In the genomic region with DNA sequence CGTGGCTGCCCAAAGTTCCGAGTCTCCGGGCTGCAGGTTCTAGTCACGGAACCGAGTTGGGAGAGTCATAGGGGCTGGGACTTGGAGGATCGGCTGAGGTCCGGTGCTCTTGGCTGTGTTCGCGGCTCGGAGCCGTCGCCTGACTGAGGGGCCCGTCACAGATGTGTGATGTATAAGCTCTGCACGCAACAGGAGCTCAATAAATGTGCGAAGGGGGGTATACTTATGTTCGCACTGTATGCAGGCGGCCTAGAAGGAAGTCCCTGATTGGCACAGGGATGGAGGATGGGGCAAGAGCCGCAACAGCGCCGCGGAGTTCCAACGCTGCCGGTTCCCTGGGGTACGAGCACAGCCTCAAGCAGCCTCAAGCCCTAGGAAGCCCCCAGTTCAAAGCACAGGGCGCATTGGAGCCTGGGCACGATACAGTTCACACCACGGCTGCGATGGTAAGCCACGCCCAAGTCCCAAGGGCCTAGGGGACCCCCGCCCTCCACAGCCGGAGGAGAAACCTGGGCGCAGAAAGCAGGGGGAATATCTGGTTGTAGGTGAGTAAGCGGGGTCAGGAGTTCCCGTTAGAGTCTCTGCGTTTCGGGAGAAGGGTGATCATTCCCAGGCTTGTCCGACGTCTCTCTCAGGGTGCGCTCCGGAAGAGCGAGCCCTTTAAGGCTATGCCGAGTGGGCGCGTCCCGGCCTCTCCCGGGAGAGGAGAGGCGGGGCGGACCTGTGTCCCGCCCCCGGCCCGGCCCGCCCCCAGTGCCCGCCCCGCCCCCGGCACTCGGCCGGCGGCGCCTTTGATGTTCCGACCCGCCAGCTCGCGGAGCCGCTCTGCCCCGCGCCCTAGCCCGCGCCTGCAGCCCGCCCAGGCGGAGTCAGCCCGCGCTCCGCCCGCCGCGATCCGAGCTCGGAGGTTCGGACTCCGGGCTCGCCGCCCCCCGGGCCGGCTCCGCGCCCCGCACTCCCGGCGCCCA, we compare ENCODE assay signal across 1 cellular context.
A peak's percentile ranks its signal among the peaks of the same experiment; 100 is the strongest.
TF ChIP-seq lines count a peak whose summit lies in the region.

TCF7 (plus strand) TSS at position 774 of the 968 bp plus-strand sequence. CDS start 226 bp downstream, outside the sequence.

TF ChIP-seq in HepG2, 621 proteins besides CTCF, POLR2A, EP300 and RAD21 (continued from another document and continues in another):
- TF ChIP-seq, protein P1, sequence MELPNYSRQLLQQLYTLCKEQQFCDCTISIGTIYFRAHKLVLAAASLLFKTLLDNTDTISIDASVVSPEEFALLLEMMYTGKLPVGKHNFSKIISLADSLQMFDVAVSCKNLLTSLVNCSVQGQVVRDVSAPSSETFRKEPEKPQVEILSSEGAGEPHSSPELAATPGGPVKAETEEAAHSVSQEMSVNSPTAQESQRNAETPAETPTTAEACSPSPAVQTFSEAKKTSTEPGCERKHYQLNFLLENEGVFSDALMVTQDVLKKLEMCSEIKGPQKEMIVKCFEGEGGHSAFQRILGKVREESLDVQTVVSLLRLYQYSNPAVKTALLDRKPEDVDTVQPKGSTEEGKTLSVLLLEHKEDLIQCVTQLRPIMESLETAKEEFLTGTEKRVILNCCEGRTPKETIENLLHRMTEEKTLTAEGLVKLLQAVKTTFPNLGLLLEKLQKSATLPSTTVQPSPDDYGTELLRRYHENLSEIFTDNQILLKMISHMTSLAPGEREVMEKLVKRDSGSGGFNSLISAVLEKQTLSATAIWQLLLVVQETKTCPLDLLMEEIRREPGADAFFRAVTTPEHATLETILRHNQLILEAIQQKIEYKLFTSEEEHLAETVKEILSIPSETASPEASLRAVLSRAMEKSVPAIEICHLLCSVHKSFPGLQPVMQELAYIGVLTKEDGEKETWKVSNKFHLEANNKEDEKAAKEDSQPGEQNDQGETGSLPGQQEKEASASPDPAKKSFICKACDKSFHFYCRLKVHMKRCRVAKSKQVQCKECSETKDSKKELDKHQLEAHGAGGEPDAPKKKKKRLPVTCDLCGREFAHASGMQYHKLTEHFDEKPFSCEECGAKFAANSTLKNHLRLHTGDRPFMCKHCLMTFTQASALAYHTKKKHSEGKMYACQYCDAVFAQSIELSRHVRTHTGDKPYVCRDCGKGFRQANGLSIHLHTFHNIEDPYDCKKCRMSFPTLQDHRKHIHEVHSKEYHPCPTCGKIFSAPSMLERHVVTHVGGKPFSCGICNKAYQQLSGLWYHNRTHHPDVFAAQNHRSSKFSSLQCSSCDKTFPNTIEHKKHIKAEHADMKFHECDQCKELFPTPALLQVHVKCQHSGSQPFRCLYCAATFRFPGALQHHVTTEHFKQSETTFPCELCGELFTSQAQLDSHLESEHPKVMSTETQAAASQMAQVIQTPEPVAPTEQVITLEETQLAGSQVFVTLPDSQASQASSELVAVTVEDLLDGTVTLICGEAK (IDR thresholded peaks at IDR 0.05) = no peak
- TF ChIP-seq, protein P1 (CRISPR knock-in tag; IDR thresholded peaks at IDR 0.05) = no peak
- TF ChIP-seq, protein P2, sequence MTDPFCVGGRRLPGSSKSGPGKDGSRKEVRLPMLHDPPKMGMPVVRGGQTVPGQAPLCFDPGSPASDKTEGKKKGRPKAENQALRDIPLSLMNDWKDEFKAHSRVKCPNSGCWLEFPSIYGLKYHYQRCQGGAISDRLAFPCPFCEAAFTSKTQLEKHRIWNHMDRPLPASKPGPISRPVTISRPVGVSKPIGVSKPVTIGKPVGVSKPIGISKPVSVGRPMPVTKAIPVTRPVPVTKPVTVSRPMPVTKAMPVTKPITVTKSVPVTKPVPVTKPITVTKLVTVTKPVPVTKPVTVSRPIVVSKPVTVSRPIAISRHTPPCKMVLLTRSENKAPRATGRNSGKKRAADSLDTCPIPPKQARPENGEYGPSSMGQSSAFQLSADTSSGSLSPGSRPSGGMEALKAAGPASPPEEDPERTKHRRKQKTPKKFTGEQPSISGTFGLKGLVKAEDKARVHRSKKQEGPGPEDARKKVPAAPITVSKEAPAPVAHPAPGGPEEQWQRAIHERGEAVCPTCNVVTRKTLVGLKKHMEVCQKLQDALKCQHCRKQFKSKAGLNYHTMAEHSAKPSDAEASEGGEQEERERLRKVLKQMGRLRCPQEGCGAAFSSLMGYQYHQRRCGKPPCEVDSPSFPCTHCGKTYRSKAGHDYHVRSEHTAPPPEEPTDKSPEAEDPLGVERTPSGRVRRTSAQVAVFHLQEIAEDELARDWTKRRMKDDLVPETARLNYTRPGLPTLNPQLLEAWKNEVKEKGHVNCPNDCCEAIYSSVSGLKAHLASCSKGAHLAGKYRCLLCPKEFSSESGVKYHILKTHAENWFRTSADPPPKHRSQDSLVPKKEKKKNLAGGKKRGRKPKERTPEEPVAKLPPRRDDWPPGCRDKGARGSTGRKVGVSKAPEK (CRISPR knock-in tag; IDR thresholded peaks at IDR 0.05; ENCODE audit: borderline replicate concordance) = no peak
- TF ChIP-seq E2F2 (CRISPR knock-in tag; IDR thresholded peaks at IDR 0.05; ENCODE audit: borderline replicate concordance) (no peak), ZSCAN20 (CRISPR knock-in tag; IDR thresholded peaks at IDR 0.05; ENCODE audit: borderline replicate concordance) (no peak), SP5 (CRISPR knock-in tag; IDR thresholded peaks at IDR 0.05; ENCODE audit: borderline replicate concordance, low read depth) (peak; percentile 74), CERS6 (CRISPR knock-in tag; IDR thresholded peaks at IDR 0.05) (no peak), NFAT5 (CRISPR knock-in tag; IDR thresholded peaks at IDR 0.05) (no peak), TAF1 (CRISPR knock-in tag; IDR thresholded peaks at IDR 0.05) (no peak), TFDP2 (CRISPR knock-in tag; IDR thresholded peaks at IDR 0.05) (peak; percentile 59)
- TF ChIP-seq, protein P3, sequence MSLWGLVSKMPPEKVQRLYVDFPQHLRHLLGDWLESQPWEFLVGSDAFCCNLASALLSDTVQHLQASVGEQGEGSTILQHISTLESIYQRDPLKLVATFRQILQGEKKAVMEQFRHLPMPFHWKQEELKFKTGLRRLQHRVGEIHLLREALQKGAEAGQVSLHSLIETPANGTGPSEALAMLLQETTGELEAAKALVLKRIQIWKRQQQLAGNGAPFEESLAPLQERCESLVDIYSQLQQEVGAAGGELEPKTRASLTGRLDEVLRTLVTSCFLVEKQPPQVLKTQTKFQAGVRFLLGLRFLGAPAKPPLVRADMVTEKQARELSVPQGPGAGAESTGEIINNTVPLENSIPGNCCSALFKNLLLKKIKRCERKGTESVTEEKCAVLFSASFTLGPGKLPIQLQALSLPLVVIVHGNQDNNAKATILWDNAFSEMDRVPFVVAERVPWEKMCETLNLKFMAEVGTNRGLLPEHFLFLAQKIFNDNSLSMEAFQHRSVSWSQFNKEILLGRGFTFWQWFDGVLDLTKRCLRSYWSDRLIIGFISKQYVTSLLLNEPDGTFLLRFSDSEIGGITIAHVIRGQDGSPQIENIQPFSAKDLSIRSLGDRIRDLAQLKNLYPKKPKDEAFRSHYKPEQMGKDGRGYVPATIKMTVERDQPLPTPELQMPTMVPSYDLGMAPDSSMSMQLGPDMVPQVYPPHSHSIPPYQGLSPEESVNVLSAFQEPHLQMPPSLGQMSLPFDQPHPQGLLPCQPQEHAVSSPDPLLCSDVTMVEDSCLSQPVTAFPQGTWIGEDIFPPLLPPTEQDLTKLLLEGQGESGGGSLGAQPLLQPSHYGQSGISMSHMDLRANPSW (CRISPR knock-in tag; IDR thresholded peaks at IDR 0.05; ENCODE audit: borderline replicate concordance) = no peak
- TF ChIP-seq, protein P4, sequence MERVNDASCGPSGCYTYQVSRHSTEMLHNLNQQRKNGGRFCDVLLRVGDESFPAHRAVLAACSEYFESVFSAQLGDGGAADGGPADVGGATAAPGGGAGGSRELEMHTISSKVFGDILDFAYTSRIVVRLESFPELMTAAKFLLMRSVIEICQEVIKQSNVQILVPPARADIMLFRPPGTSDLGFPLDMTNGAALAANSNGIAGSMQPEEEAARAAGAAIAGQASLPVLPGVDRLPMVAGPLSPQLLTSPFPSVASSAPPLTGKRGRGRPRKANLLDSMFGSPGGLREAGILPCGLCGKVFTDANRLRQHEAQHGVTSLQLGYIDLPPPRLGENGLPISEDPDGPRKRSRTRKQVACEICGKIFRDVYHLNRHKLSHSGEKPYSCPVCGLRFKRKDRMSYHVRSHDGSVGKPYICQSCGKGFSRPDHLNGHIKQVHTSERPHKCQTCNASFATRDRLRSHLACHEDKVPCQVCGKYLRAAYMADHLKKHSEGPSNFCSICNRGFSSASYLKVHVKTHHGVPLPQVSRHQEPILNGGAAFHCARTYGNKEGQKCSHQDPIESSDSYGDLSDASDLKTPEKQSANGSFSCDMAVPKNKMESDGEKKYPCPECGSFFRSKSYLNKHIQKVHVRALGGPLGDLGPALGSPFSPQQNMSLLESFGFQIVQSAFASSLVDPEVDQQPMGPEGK (CRISPR knock-in tag; IDR thresholded peaks at IDR 0.05) = peak; percentile 56; the same call in 1 of the 2 replicates
